Comparison of ENCODE assay signal across 22 cellular contexts in genomic region chr15:32670624-32671022, GRCh38. TPM values are rescaled to one million over a fixed set of nuclear protein-coding genes. Genes with fewer than 3 reads are reported as not detected.
DNase-seq lines count a peak whose midpoint lies in the region; ATAC-seq and TF ChIP-seq lines count a peak whose summit lies in the region.
"Had no signal": no experiment of that assay in that cellular context is flagged by ENCODE, and none has a peak within 500 bp of the region (broad histone marks: within the 10 kb centered on the region; RNA-seq: fewer than 3 reads in every experiment).

No MANE protein-coding gene starts in this region.

- peak overlapping the region; percentile 16; the same call in 1 of the 2 replicates for H3K27ac ChIP-seq in HUES6 (ENCODE audit: low read depth, low read length)
- peak overlapping the region in 58 of 59 donors; percentile 61 to 99 (median 94) for H3K27ac ChIP-seq in dorsolateral prefrontal cortex
- peak overlapping the region; percentile 28 to 89 (median 66) for H3K27ac ChIP-seq in tibial nerve
- H3K27ac ChIP-seq: WERI-Rb-1 had no signal

- no peaks in the 10 kb centered on the region for H3K9me3 ChIP-seq in HUES6 (ENCODE audit: control insufficient read depth, insufficient read depth, low read depth, low read length)
- H3K9me3 ChIP-seq in tibial nerve = no peaks in the 10 kb centered on the region
- H3K9me3 ChIP-seq: Caco-2 had no signal

- no peaks in the 10 kb centered on the region for H3K36me3 Mint-ChIP-seq in activated T-cell treated with anti-CD3 and anti-CD28 coated beads, Interleukin-2, amount 50 U/mL, for 4 hours (ENCODE audit: insufficient read depth)
- H3K36me3 Mint-ChIP-seq: activated CD4-positive, alpha-beta memory T cell treated with anti-CD3 and anti-CD28 coated beads for 36 hours; naive thymus-derived CD8-positive, alpha-beta T cell had no signal

- peak; percentile 43 for ATAC-seq in left lobe of liver
- ATAC-seq in activated T-cell treated with anti-CD3 and anti-CD28 coated beads, Interleukin-2, amount 50 U/mL, for 4 hours = no peak
- ATAC-seq: effector memory CD8-positive, alpha-beta T cell; naive thymus-derived CD8-positive, alpha-beta T cell had no signal

- H3K9me3 Mint-ChIP-seq in activated T-cell treated with anti-CD3 and anti-CD28 coated beads, Interleukin-2, amount 50 U/mL, for 4 hours = no peaks in the 10 kb centered on the region
- H3K9me3 Mint-ChIP-seq: activated CD4-positive, alpha-beta memory T cell treated with anti-CD3 and anti-CD28 coated beads for 36 hours; effector memory CD8-positive, alpha-beta T cell; naive thymus-derived CD8-positive, alpha-beta T cell had no signal

- no peak for DNase-seq in dorsolateral prefrontal cortex
- DNase-seq in left lobe of liver (ENCODE audit: low spot score) = no peak
- no peak for DNase-seq in tibial nerve (ENCODE audit: low spot score in 2 of 2)
- DNase-seq in D341Med (ENCODE audit: low spot score) = no peak
- no peak for DNase-seq in NCI-H82 (lab: John Stamatoyannopoulos, UW)
- DNase-seq in activated T-cell treated with anti-CD3 and anti-CD28 coated beads, Interleukin-2, amount 50 U/mL, for 4 hours = no peak
- DNase-seq: activated CD4-positive, alpha-beta memory T cell treated with anti-CD3 and anti-CD28 coated beads for 36 hours; activated naive CD4-positive, alpha-beta T cell treated with Interleukin-2 at 50 U/mL for 16 hours; activated T-cell treated with anti-CD3 and anti-CD28 coated beads for 4 hours; AML-193; aorta; Caco-2; effector memory CD8-positive, alpha-beta T cell; kidney glomerular epithelial cell; naive thymus-derived CD8-positive, alpha-beta T cell; NCI-H1105; stimulated activated CD4-positive, alpha-beta T cell treated with anti-CD3 and anti-CD28 coated beads, Interleukin-2, amount 100 ng/mL, for 48 hours; T-helper 2 cell; WERI-Rb-1 had no signal

- H3K4me3 ChIP-seq in HUES6 (ENCODE audit: low read depth, low read length) = no peak overlapping the region
- H3K4me3 ChIP-seq in dorsolateral prefrontal cortex = peak overlapping the region in 17 of 59 donors; percentile 9 to 55 (median 28)
- H3K4me3 ChIP-seq in tibial nerve = no peak overlapping the region

- H3K9ac ChIP-seq in HUES6 (ENCODE audit: low read length) = peak overlapping the region; percentile 34

- TF ChIP-seq CTCF in dorsolateral prefrontal cortex (IDR thresholded peaks at IDR 0.05 in 54 of 56, conservative IDR thresholded peaks at IDR 0.05 in 2 of 56; ENCODE audit: low read depth in 1 of 56, partially characterized antibody in 56 of 56) = peak in 3 of 56 donors; percentile 3 to 6 (median 4)
- TF ChIP-seq CTCF in tibial nerve (IDR thresholded peaks at IDR 0.05) = no peak

- peaks cover 32% of the 10 kb centered on the region for H3K4me1 ChIP-seq in HUES6 (ENCODE audit: control insufficient read depth, insufficient read depth, low read length)
- H3K4me1 ChIP-seq in tibial nerve = peaks cover 0 to 32% (median 7%) of the 10 kb centered on the region in 4 donors
- H3K4me1 ChIP-seq: Caco-2 had no signal

- WGBS in tibial nerve, 2 donors = 54 to 55% methylated on average over 3 of the region's 3 CpGs

- TF ChIP-seq POLR2A in tibial nerve (IDR thresholded peaks at IDR 0.05) = no peak

- no peaks in the 10 kb centered on the region for H3K27me3 Mint-ChIP-seq in activated T-cell treated with anti-CD3 and anti-CD28 coated beads, Interleukin-2, amount 50 U/mL, for 4 hours (ENCODE audit: low read depth)
- H3K27me3 Mint-ChIP-seq: activated CD4-positive, alpha-beta memory T cell treated with anti-CD3 and anti-CD28 coated beads for 36 hours; effector memory CD8-positive, alpha-beta T cell had no signal

- H3K36me3 ChIP-seq in HUES6 (ENCODE audit: control insufficient read depth, insufficient read depth, low read length) = no peaks in the 10 kb centered on the region
- H3K36me3 ChIP-seq in tibial nerve = no peaks in the 10 kb centered on the region
- H3K36me3 ChIP-seq: WERI-Rb-1 had no signal

- H3K27me3 ChIP-seq in HUES6 (ENCODE audit: control insufficient read depth, insufficient read depth, low read length) (no peaks in the 10 kb centered on the region), dorsolateral prefrontal cortex (no peaks in the 10 kb centered on the region), tibial nerve (no peaks in the 10 kb centered on the region)

- intact Hi-C loops in dorsolateral prefrontal cortex (cut with DNase I) = loop anchor here in 1 of 2 donors (5.0 kb wide), 2 partner anchors 47 to 167 kb away; partner anchors contain the start of gene GREM1

- no peaks in the 10 kb centered on the region for H3K4me1 Mint-ChIP-seq in activated T-cell treated with anti-CD3 and anti-CD28 coated beads, Interleukin-2, amount 50 U/mL, for 4 hours (ENCODE audit: low read depth)
- H3K4me1 Mint-ChIP-seq: naive thymus-derived CD8-positive, alpha-beta T cell had no signal

- H3K4me3 Mint-ChIP-seq in activated T-cell treated with anti-CD3 and anti-CD28 coated beads, Interleukin-2, amount 50 U/mL, for 4 hours = no peak overlapping the region
- H3K4me3 Mint-ChIP-seq: activated CD4-positive, alpha-beta memory T cell treated with anti-CD3 and anti-CD28 coated beads for 36 hours; effector memory CD8-positive, alpha-beta T cell; naive thymus-derived CD8-positive, alpha-beta T cell had no signal

- no peak for TF ChIP-seq EP300 in tibial nerve (IDR thresholded peaks at IDR 0.05)

RNA-seq across cellular contexts. Expression of gene SCG5, which starts 29.1 kb away (rescaled TPM):
- 100 to 1,000 TPM in 119 of 120 experiments, 10 to 100 TPM in 1; 61.3 to 336 (median 242) TPM for total RNA-seq in dorsolateral prefrontal cortex
- total RNA-seq in left lobe of liver = 16.5 TPM
- total RNA-seq in tibial nerve = under 1 TPM in 2 of 4 donors, not detected in 2; 0.44 to 0.90 TPM
- under 1 TPM in 2 of 3 donors, not detected in 1; 0.30 to 0.42 TPM for total RNA-seq in activated T-cell treated with anti-CD3 and anti-CD28 coated beads, Interleukin-2, amount 50 U/mL, for 4 hours
- total RNA-seq: naive thymus-derived CD8-positive, alpha-beta T cell; SK-MEL-5 had no signal

RNA-seq across cellular contexts. Expression of gene GREM1, which starts 47.2 kb away (rescaled TPM):
- 100 to 1,000 TPM in 1 of 120 experiments, 10 to 100 TPM in 89, 1 to 10 TPM in 30; 2.4 to 117 (median 17.9) TPM for total RNA-seq in dorsolateral prefrontal cortex
- total RNA-seq in left lobe of liver = 2.2 TPM
- total RNA-seq in tibial nerve = under 1 TPM in 1 of 4 donors, not detected in 3; 0.30 TPM
- total RNA-seq in activated T-cell treated with anti-CD3 and anti-CD28 coated beads, Interleukin-2, amount 50 U/mL, for 4 hours = under 1 TPM; 0.30 to 0.42 (median 0.41) TPM
- total RNA-seq: activated CD4-positive, alpha-beta memory T cell treated with anti-CD3 and anti-CD28 coated beads for 36 hours; naive thymus-derived CD8-positive, alpha-beta T cell; OCI-LY7 had no signal

RNA-seq across cellular contexts. Expression of gene ARHGAP11A, which starts 55.3 kb away (rescaled TPM):
- total RNA-seq in dorsolateral prefrontal cortex (1 to 10 TPM in 117 of 120 experiments, under 1 TPM in 3; 0.75 to 8.5 (median 2.6) TPM), left lobe of liver (1.8 TPM), tibial nerve (1 to 10 TPM in 2 of 4 donors, under 1 TPM in 2; 0.59 to 2.4 (median 0.82) TPM)
- total RNA-seq in activated T-cell treated with anti-CD3 and anti-CD28 coated beads, Interleukin-2, amount 50 U/mL, for 4 hours = 10 to 100 TPM; 22.5 to 32.2 (median 25.2) TPM

Comparison
In these comparisons a context has a peak if more than half of its experiments do, and no peak if none do; other contexts are left out.
1. H3K27ac ChIP-seq: peak in every context shown above with its lines; median percentile 94 in dorsolateral prefrontal cortex; 66 in tibial nerve; 16 in HUES6.